Comparison of ENCODE assay signal across 10 cellular contexts in genomic region chrX:118519411-118520205, GRCh38. TPM values are rescaled to one million over a fixed set of nuclear protein-coding genes. Genes with fewer than 3 reads are reported as not detected.
A peak's percentile ranks its signal among the peaks of the same experiment; 100 is the strongest.
DNase-seq lines count a peak whose midpoint lies in the region; FAIRE-seq and TF ChIP-seq lines count a peak whose summit lies in the region.
"Had no signal": no experiment of that assay in that cellular context is flagged by ENCODE, and none has a peak within 500 bp of the region (broad histone marks: within the 10 kb centered on the region; RNA-seq: fewer than 3 reads in every experiment).

No MANE protein-coding gene starts in this region.

- H3K9me3 ChIP-seq in esophagus squamous epithelium (peaks cover 0 to under 1% (median 0%) of the 10 kb centered on the region in 3 donors), stomach (peaks cover 0 to 6% (median 0%) of the 10 kb centered on the region in 4 donors)

- no peak overlapping the region for H3K4me3 ChIP-seq in esophagus squamous epithelium
- no peak overlapping the region for H3K4me3 ChIP-seq in stomach
- H3K4me3 ChIP-seq: heart left ventricle had no signal

- no peak for TF ChIP-seq CTCF in esophagus squamous epithelium (IDR thresholded peaks at IDR 0.05)
- TF ChIP-seq CTCF in D721Med (IDR thresholded peaks at IDR 0.05; ENCODE audit: insufficient read depth, missing control alignments) = no peak
- no peak for TF ChIP-seq CTCF in stomach (IDR thresholded peaks at IDR 0.05)

- no peak overlapping the region for H3K4me3 Mint-ChIP-seq in activated T-cell treated with anti-CD3 and anti-CD28 coated beads, Interleukin-2, amount 50 U/mL, for 24 hours
- H3K4me3 Mint-ChIP-seq in stimulated activated naive CD8-positive, alpha-beta T cell treated with anti-CD3 and anti-CD28 coated beads, Interleukin-15, Interleukin-2, amounts not matched to agents 100 ng/mL and 50 ng/mL, for 24 hours = no peak overlapping the region

- peak overlapping the region; percentile 39 to 73 (median 55) for H3K27ac ChIP-seq in esophagus squamous epithelium
- peak overlapping the region in 2 of 5 donors; percentile 8 to 48 for H3K27ac ChIP-seq in stomach

- intact Hi-C loops in esophagus squamous epithelium (cut with DNase I) (no loop called here), stomach (cut with DNase I; ENCODE audit: low total_unique reads) (no loop called here)

- peaks cover 1% of the 10 kb centered on the region for H3K9me3 Mint-ChIP-seq in activated T-cell treated with anti-CD3 and anti-CD28 coated beads, Interleukin-2, amount 50 U/mL, for 24 hours
- peaks cover 4% of the 10 kb centered on the region for H3K9me3 Mint-ChIP-seq in stimulated activated naive CD8-positive, alpha-beta T cell treated with anti-CD3 and anti-CD28 coated beads, Interleukin-15, Interleukin-2, amounts not matched to agents 100 ng/mL and 50 ng/mL, for 24 hours

- TF ChIP-seq EP300 in stomach (IDR thresholded peaks at IDR 0.05) = no peak

- H3K4me1 ChIP-seq in esophagus squamous epithelium (peaks cover 0 to 36% (median 18%) of the 10 kb centered on the region in 3 donors), stomach (peaks cover 0 to 33% (median 5%) of the 10 kb centered on the region in 4 donors)

- no peak for FAIRE-seq in D721Med (lab: Jason Lieb, UNC)

- peak overlapping the region; percentile 82 for H3K27ac Mint-ChIP-seq in activated T-cell treated with anti-CD3 and anti-CD28 coated beads, Interleukin-2, amount 50 U/mL, for 24 hours
- H3K27ac Mint-ChIP-seq in stimulated activated naive CD8-positive, alpha-beta T cell treated with anti-CD3 and anti-CD28 coated beads, Interleukin-15, Interleukin-2, amounts not matched to agents 100 ng/mL and 50 ng/mL, for 24 hours = peak overlapping the region; percentile 75

- 67 to 74% methylated on average over 1 to 3 of the region's 3 CpGs for WGBS in esophagus squamous epithelium, 2 donors
- 68 to 97% (median 77%) methylated on average over 3 of the region's 3 CpGs for WGBS in stomach, 5 donors

- TF ChIP-seq POLR2A in esophagus squamous epithelium (IDR thresholded peaks at IDR 0.05) (no peak), stomach (IDR thresholded peaks at IDR 0.05) (no peak)

- no peak for DNase-seq in activated T-cell treated with anti-CD3 and anti-CD28 coated beads, Interleukin-2, amount 50 U/mL, for 24 hours
- no peak for DNase-seq in activated T-cell treated with anti-CD3 and anti-CD28 coated beads, Interleukin-2, amount 50 U/mL, for 1 hour
- peak; percentile 5 for DNase-seq in MV-4-11 (lab: John Stamatoyannopoulos, UW)
- DNase-seq in esophagus squamous epithelium (lab: John Stamatoyannopoulos, UW) = no peak
- no peak for DNase-seq in NOMO-1 (lab: John Stamatoyannopoulos, UW; ENCODE audit: unreplicated experiment in 2 of 2)
- no peak for DNase-seq in D721Med (ENCODE audit: insufficient read length, low spot score)
- DNase-seq in stomach = no peak
- DNase-seq: heart left ventricle, NCI-H345 had no signal

- H3K36me3 Mint-ChIP-seq in activated T-cell treated with anti-CD3 and anti-CD28 coated beads, Interleukin-2, amount 50 U/mL, for 24 hours (ENCODE audit: low read depth) = peaks cover 13% of the 10 kb centered on the region
- H3K36me3 Mint-ChIP-seq in stimulated activated naive CD8-positive, alpha-beta T cell treated with anti-CD3 and anti-CD28 coated beads, Interleukin-15, Interleukin-2, amounts not matched to agents 100 ng/mL and 50 ng/mL, for 24 hours (ENCODE audit: low read depth) = peaks cover 10% of the 10 kb centered on the region

- H3K4me1 Mint-ChIP-seq in activated T-cell treated with anti-CD3 and anti-CD28 coated beads, Interleukin-2, amount 50 U/mL, for 24 hours (ENCODE audit: low read depth) = peaks cover 69% of the 10 kb centered on the region
- peaks cover 74% of the 10 kb centered on the region for H3K4me1 Mint-ChIP-seq in stimulated activated naive CD8-positive, alpha-beta T cell treated with anti-CD3 and anti-CD28 coated beads, Interleukin-15, Interleukin-2, amounts not matched to agents 100 ng/mL and 50 ng/mL, for 24 hours (ENCODE audit: low read depth)

- no peaks in the 10 kb centered on the region for H3K36me3 ChIP-seq in esophagus squamous epithelium
- H3K36me3 ChIP-seq in stomach = no peaks in the 10 kb centered on the region
- H3K36me3 ChIP-seq: heart left ventricle had no signal

- H3K27me3 ChIP-seq in esophagus squamous epithelium (no peaks in the 10 kb centered on the region), stomach (no peaks in the 10 kb centered on the region)
- H3K27me3 ChIP-seq: heart left ventricle had no signal

- no peaks in the 10 kb centered on the region for H3K27me3 Mint-ChIP-seq in activated T-cell treated with anti-CD3 and anti-CD28 coated beads, Interleukin-2, amount 50 U/mL, for 24 hours
- no peaks in the 10 kb centered on the region for H3K27me3 Mint-ChIP-seq in stimulated activated naive CD8-positive, alpha-beta T cell treated with anti-CD3 and anti-CD28 coated beads, Interleukin-15, Interleukin-2, amounts not matched to agents 100 ng/mL and 50 ng/mL, for 24 hours

RNA-seq across cellular contexts. Expression of gene DOCK11, which starts 24.0 kb away (rescaled TPM):
- total RNA-seq in esophagus squamous epithelium (10 to 100 TPM in 2 of 4 donors, 1 to 10 TPM in 2; 1.1 to 16.4 (median 11.0) TPM), stomach (10 to 100 TPM in 3 of 5 donors, 1 to 10 TPM in 2; 3.5 to 34.0 (median 17.0) TPM)
- 1 to 10 TPM; 4.7 to 6.8 (median 5.7) TPM for polyA plus RNA-seq in stomach
